In genomic region chr5:171221931-171222330, GRCh38 we compare ENCODE assay signal across 22 cellular contexts.
DNase-seq lines count a peak whose midpoint lies in the region; ATAC-seq and TF ChIP-seq lines count a peak whose summit lies in the region.
"Had no signal": no experiment of that assay in that cellular context is flagged by ENCODE, and none has a peak within 500 bp of the region (broad histone marks: within the 10 kb centered on the region; RNA-seq: fewer than 3 reads in every experiment).

No MANE protein-coding gene starts in this region.

- 93% methylated on average over 2 of the region's 2 CpGs for WGBS in hepatocyte (ENCODE audit: low lambda C conversion rate, missing lambda C conversion rate)
- 91 to 96% (median 92%) methylated on average over 2 of the region's 2 CpGs for WGBS in psoas muscle, 3 donors

- CTCF ChIA-PET in BJ (lab: Yijun Ruan, JAX), result interaction anchor here (0.7 to 1.0 kb wide), 2 partner anchors 16 to 419 kb away, joined by 3 read pairs; no protein-coding TSS in a partner anchor

- no peaks in the 10 kb centered on the region for H4K20me1 ChIP-seq in hepatocyte (ENCODE audit: insufficient read depth, poor library complexity, severe bottlenecking)
- H4K20me1 ChIP-seq: BLaER1 had no signal

- no peaks in the 10 kb centered on the region for H3K9me2 ChIP-seq in hepatocyte (replicated peaks; ENCODE audit: insufficient read depth)

- intact Hi-C loops in psoas muscle (cut with DNase I), result no loop called here

- H3K4me1 ChIP-seq in hepatocyte (ENCODE audit: insufficient read depth) (no peaks in the 10 kb centered on the region), psoas muscle (no peaks in the 10 kb centered on the region)
- H3K4me1 ChIP-seq: A549, Caco-2 had no signal

- H3K36me3 ChIP-seq in BJ (ENCODE audit: control insufficient read depth, insufficient read depth, low read length) (no peaks in the 10 kb centered on the region), hepatocyte (replicated peaks; ENCODE audit: insufficient read depth, low read depth) (no peaks in the 10 kb centered on the region), psoas muscle (ENCODE audit: insufficient read depth in 1 of 2, low read depth in 1 of 2) (no peaks in the 10 kb centered on the region)
- H3K36me3 ChIP-seq: BLaER1 had no signal

- ATAC-seq in psoas muscle, result no peak
- ATAC-seq: A549; CD8-positive, alpha-beta T cell; GM12878 had no signal

- H3K4me3 ChIP-seq in BJ (ENCODE audit: low read depth, low read length), result no peak overlapping the region
- H3K4me3 ChIP-seq in hepatocyte, result no peak overlapping the region
- no peak overlapping the region for H3K4me3 ChIP-seq in psoas muscle
- H3K4me3 ChIP-seq: A549, BLaER1, GM12878, GM23248 had no signal

- H3K4me2 ChIP-seq in hepatocyte, result no peak overlapping the region
- H3K4me2 ChIP-seq: A549, BLaER1 had no signal

- H2AFZ ChIP-seq in hepatocyte, result no peak overlapping the region
- H2AFZ ChIP-seq: GM23248 had no signal

- no peaks in the 10 kb centered on the region for H3K79me2 ChIP-seq in hepatocyte

- DNase-seq in BJ (ENCODE audit: low read depth) (peak; percentile 15), dedifferentiated amniotic fluid mesenchymal stem cell (ENCODE audit: extremely low spot score) (peak; percentile 92), fibroblast of the conjunctiva (ENCODE audit: low read depth) (peak; percentile 1), hepatocyte (ENCODE audit: low spot score) (no peak), inferior parietal cortex (ENCODE audit: extremely low spot score) (no peak), psoas muscle (no peak)
- DNase-seq: 8988T; ACHN; Caco-2; CD4-positive, CD25-positive, alpha-beta regulatory T cell; CD8-positive, alpha-beta T cell; DMS 273 treated with DMSO at 0.1 percent for 48 hours; DMS79; EL; GDM1; GM23248; H7; HCEC 1CT had no signal

- H3K27me3 ChIP-seq in BJ (ENCODE audit: control insufficient read depth, insufficient read depth, low read length) (no peaks in the 10 kb centered on the region), hepatocyte (no peaks in the 10 kb centered on the region), psoas muscle (ENCODE audit: insufficient read depth in 3 of 3, low read length in 2 of 3) (no peaks in the 10 kb centered on the region)
- H3K27me3 ChIP-seq: BLaER1 had no signal

- POLR2A ChIA-PET in BJ (lab: Charles Lee), result no interaction called here

- H3K9me3 ChIP-seq in hepatocyte (ENCODE audit: low read depth), result no peaks in the 10 kb centered on the region
- no peaks in the 10 kb centered on the region for H3K9me3 ChIP-seq in psoas muscle
- H3K9me3 ChIP-seq: A549, BLaER1, Caco-2 had no signal

- H3K27ac ChIP-seq in hepatocyte (no peak overlapping the region), psoas muscle (no peak overlapping the region)
- H3K27ac ChIP-seq: A549, BLaER1, C4-2B, GM23248 had no signal

- TF ChIP-seq CTCF in BJ (IDR thresholded peaks at IDR 0.05; ENCODE audit: insufficient read depth, low read depth, low read length) (no peak), hepatocyte (IDR thresholded peaks at IDR 0.05; ENCODE audit: poor library complexity) (no peak), psoas muscle (IDR thresholded peaks at IDR 0.05) (no peak)

Comparison
In these comparisons a context has a peak if more than half of its experiments do, and no peak if none do; other contexts are left out.
1. DNase-seq: peak in BJ (single experiment), dedifferentiated amniotic fluid mesenchymal stem cell (single experiment) and fibroblast of the conjunctiva (single experiment); none in hepatocyte (single experiment), inferior parietal cortex (single experiment) and psoas muscle (0 of 2).